ENCODE assay signal across 10 cellular contexts in genomic region chr14:24369463-24369862, GRCh38. TPM values are rescaled to one million over a fixed set of nuclear protein-coding genes. Genes with fewer than 3 reads are reported as not detected.
DNase-seq lines count a peak whose midpoint lies in the region; ATAC-seq and TF ChIP-seq lines count a peak whose summit lies in the region.
"Had no signal": no experiment of that assay in that cellular context is flagged by ENCODE, and none has a peak within 500 bp of the region (broad histone marks: within the 10 kb centered on the region; RNA-seq: fewer than 3 reads in every experiment).

No MANE protein-coding gene starts in this region.

- no peak for TF ChIP-seq POLR2A in vagina (IDR thresholded peaks at IDR 0.05)

- no peaks in the 10 kb centered on the region for H3K36me3 Mint-ChIP-seq in effector memory CD8-positive, alpha-beta T cell (ENCODE audit: insufficient read depth)

- no peak for ATAC-seq in Right ventricle myocardium superior (ENCODE audit: poor library complexity)
- no peak for ATAC-seq in effector memory CD8-positive, alpha-beta T cell (replicated peaks)

- peaks cover 0 to 4% of the 10 kb centered on the region in 2 donors for H3K27me3 ChIP-seq in right atrium auricular region
- H3K27me3 ChIP-seq in neural cell (ENCODE audit: insufficient read depth, low read depth, low read length), result peaks cover 23% of the 10 kb centered on the region
- H3K27me3 ChIP-seq in vagina, result no peaks in the 10 kb centered on the region

- H4K20me1 ChIP-seq in neural cell (ENCODE audit: insufficient read depth), result no peaks in the 10 kb centered on the region

- peak overlapping the region; percentile 56 for H3K9ac ChIP-seq in neural cell (ENCODE audit: low read length)

- no peak for TF ChIP-seq RAD21 in neural cell (conservative IDR thresholded peaks at IDR 0.05)

- no peaks in the 10 kb centered on the region for H3K9me3 Mint-ChIP-seq in effector memory CD8-positive, alpha-beta T cell

- H3K27ac ChIP-seq in right atrium auricular region (peak overlapping the region; percentile 83 to 93), neural cell (ENCODE audit: low read length) (no peak overlapping the region), vagina (peak overlapping the region; percentile 98)

- H3K79me2 ChIP-seq in neural cell (replicated peaks; ENCODE audit: insufficient read depth, low read length), result no peaks in the 10 kb centered on the region

- peaks cover 0 to 48% of the 10 kb centered on the region in 2 donors for H3K4me1 ChIP-seq in right atrium auricular region
- H3K4me1 ChIP-seq in vagina, result peaks cover 58% of the 10 kb centered on the region

- no peak overlapping the region for H2AFZ ChIP-seq in neural cell (ENCODE audit: low read depth, low read length)

- no peaks in the 10 kb centered on the region for H3K9me2 ChIP-seq in neural cell (ENCODE audit: insufficient read depth, low read length)

- DNase-seq in right atrium auricular region (ENCODE audit: low spot score) (no peak), Right ventricle myocardium superior (no peak), vagina (ENCODE audit: extremely low spot score in 2 of 2) (no peak), NCI-H1092 treated with DMSO at 0.1 percent for 48 hours (lab: John Stamatoyannopoulos, UW) (no peak), NCI-H2029 treated with DMSO at 0.1 percent for 48 hours (lab: John Stamatoyannopoulos, UW) (no peak)
- DNase-seq in effector memory CD8-positive, alpha-beta T cell, result no peak
- no peak for DNase-seq in stimulated activated CD4-positive, alpha-beta T cell treated with anti-CD3 and anti-CD28 coated beads, Interleukin-15, amount 100 ng/mL, for 24 hours

- peak overlapping the region; percentile 20 to 54 for H3K27ac Mint-ChIP-seq in effector memory CD8-positive, alpha-beta T cell

- H3K9me3 ChIP-seq in right atrium auricular region (no peaks in the 10 kb centered on the region), neural cell (ENCODE audit: low read length) (no peaks in the 10 kb centered on the region), vagina (no peaks in the 10 kb centered on the region)

- H3K4me2 ChIP-seq in neural cell (ENCODE audit: low read length), result no peak overlapping the region

- TF ChIP-seq EP300 in neural cell (conservative IDR thresholded peaks at IDR 0.05; ENCODE audit: poor library complexity, severe bottlenecking), result no peak

- intact Hi-C loops in Right ventricle myocardium superior (cut with DNase I) (loop anchor here (5.0 kb wide), 1 partner anchor 63 kb away; no protein-coding TSS in a partner anchor), vagina (cut with DNase I) (no loop called here)

- H3K4me3 ChIP-seq in right atrium auricular region, result peak overlapping the region; percentile 59 to 60
- peak overlapping the region; percentile 61 for H3K4me3 ChIP-seq in neural cell (ENCODE audit: low read length)
- H3K4me3 ChIP-seq in vagina, result peak overlapping the region; percentile 74 to 75
- H3K4me3 ChIP-seq: GM12878 had no signal

- peaks cover 53 to 78% of the 10 kb centered on the region in 2 donors for H3K27me3 Mint-ChIP-seq in effector memory CD8-positive, alpha-beta T cell

- peaks cover 6% of the 10 kb centered on the region for H3K36me3 ChIP-seq in right atrium auricular region
- H3K36me3 ChIP-seq in neural cell (ENCODE audit: insufficient read depth, low read length), result no peaks in the 10 kb centered on the region
- peaks cover 0 to 7% of the 10 kb centered on the region in 2 donors for H3K36me3 ChIP-seq in vagina

- no peaks in the 10 kb centered on the region for H3F3A ChIP-seq in neural cell (ENCODE audit: insufficient read depth, low read length, poor library complexity, severe bottlenecking)

- no peak for TF ChIP-seq CTCF in right atrium auricular region (IDR thresholded peaks at IDR 0.05)
- TF ChIP-seq CTCF in neural cell (IDR thresholded peaks at IDR 0.05; ENCODE audit: poor library complexity, severe bottlenecking), result no peak
- TF ChIP-seq CTCF in vagina (IDR thresholded peaks at IDR 0.05), result no peak

- peaks cover 25 to 26% of the 10 kb centered on the region in 2 donors for H3K4me1 Mint-ChIP-seq in effector memory CD8-positive, alpha-beta T cell (ENCODE audit: low read depth in 2 of 2)

- H3K4me3 Mint-ChIP-seq in effector memory CD8-positive, alpha-beta T cell, result peak overlapping the region; percentile 70 to 78

TF ChIP-seq in neural cell, 6 proteins besides CTCF, POLR2A, EP300 and RAD21:
- TF ChIP-seq MXI1 (conservative IDR thresholded peaks at IDR 0.05; ENCODE audit: poor library complexity, severe bottlenecking) (no peak), TAF1 (IDR thresholded peaks at IDR 0.05; ENCODE audit: low read depth) (no peak), SMC3 (conservative IDR thresholded peaks at IDR 0.05; ENCODE audit: poor library complexity) (no peak), EZH2 (IDR thresholded peaks at IDR 0.05; ENCODE audit: borderline replicate concordance, insufficient read depth, low read length, poor library complexity, severe bottlenecking) (no peak), POLR2AphosphoS5 (IDR thresholded peaks at IDR 0.05) (no peak), REST (IDR thresholded peaks at IDR 0.05; ENCODE audit: borderline replicate concordance) (no peak)

RNA-seq across cellular contexts. Expression of gene NFATC4, which starts 1.5 kb away (rescaled TPM):
- 10 to 100 TPM; 12.5 to 13.4 TPM for total RNA-seq in right atrium auricular region
- 25.6 TPM for total RNA-seq in Right ventricle myocardium superior
- 0.22 and 0.48 TPM in 2 replicates for polyA plus RNA-seq in neural cell
- polyA minus RNA-seq in neural cell, result 0.73 and 1.0 TPM in 2 replicates
- 47.9 TPM for total RNA-seq in vagina

RNA-seq across cellular contexts. Expression of gene NYNRIN, which starts 29.3 kb away (rescaled TPM):
- total RNA-seq in right atrium auricular region, result 10 to 100 TPM in 1 of 2 donors, 1 to 10 TPM in 1; 6.0 to 10.1 TPM
- total RNA-seq in Right ventricle myocardium superior, result 8.8 TPM
- polyA plus RNA-seq in neural cell, result 5.7 and 9.1 TPM in 2 replicates
- 17.2 and 18.0 TPM in 2 replicates for polyA minus RNA-seq in neural cell
- total RNA-seq in vagina, result 14.7 TPM

RNA-seq across cellular contexts. Expression of gene RIPK3, which starts 29.7 kb away (rescaled TPM):
- total RNA-seq in right atrium auricular region, result 1 to 10 TPM; 1.9 to 3.8 TPM
- total RNA-seq in Right ventricle myocardium superior, result 2.9 TPM
- polyA plus RNA-seq in neural cell, result not detected in 2 replicates
- not detected in 2 replicates for polyA minus RNA-seq in neural cell
- 10.1 TPM for total RNA-seq in vagina
- total RNA-seq: myocyte had no signal

RNA-seq across cellular contexts. Expression of gene ADCY4, which starts 34.6 kb away (rescaled TPM):
- total RNA-seq in right atrium auricular region, result 10 to 100 TPM; 17.1 to 25.5 TPM
- total RNA-seq in Right ventricle myocardium superior, result 20.6 TPM
- not detected in 2 replicates for polyA plus RNA-seq in neural cell
- not detected in 2 replicates for polyA minus RNA-seq in neural cell
- total RNA-seq in vagina, result 32.7 TPM
- total RNA-seq: myocyte had no signal

RNA-seq across cellular contexts. Expression of gene LTB4R, which starts 58.2 kb away (rescaled TPM):
- total RNA-seq in right atrium auricular region (1 to 10 TPM; 1.9 to 3.0 TPM), Right ventricle myocardium superior (1.8 TPM), vagina (35.1 TPM)
- 4.3 and 5.2 TPM in 2 replicates for polyA plus RNA-seq in neural cell
- polyA minus RNA-seq in neural cell, result 2.2 and 3.5 TPM in 2 replicates
